In genomic region chr20:6112965-6113364, GRCh38 we compare ENCODE assay signal across 2 cellular contexts. TPM values are rescaled to one million over a fixed set of nuclear protein-coding genes. Genes with fewer than 3 reads are reported as not detected.
"Had no signal": no experiment of that assay in that cellular context is flagged by ENCODE, and none has a peak within 500 bp of the region (broad histone marks: within the 10 kb centered on the region; RNA-seq: fewer than 3 reads in every experiment).

No MANE protein-coding gene starts in this region.

RNA-seq across cellular contexts. Expression of gene FERMT1, which starts 9.9 kb away (rescaled TPM):
- polyA plus RNA-seq: IgD-negative memory B cell had no signal

RNA-seq across cellular contexts. Expression of gene LRRN4, which starts 59.1 kb away (rescaled TPM):
- total RNA-seq: HT1080 had no signal
- polyA plus RNA-seq: IgD-negative memory B cell had no signal
